1 cellular context compared by ENCODE assay signal in genomic region chr6:108665495-108666196, GRCh38.
TF ChIP-seq lines count a peak whose summit lies in the region.

No MANE protein-coding gene starts in this region.

TF ChIP-seq in HEK293, 187 proteins besides CTCF, POLR2A, EP300 and RAD21 (continued from another document):
- TF ChIP-seq ZBTB44 (tag by site-specific recombination; IDR thresholded peaks at IDR 0.05): 0 out of 2 replicates have a peak, but pooled peaks have one; percentile 6
